Comparison of ENCODE assay signal across 19 cellular contexts in the genomic region with DNA sequence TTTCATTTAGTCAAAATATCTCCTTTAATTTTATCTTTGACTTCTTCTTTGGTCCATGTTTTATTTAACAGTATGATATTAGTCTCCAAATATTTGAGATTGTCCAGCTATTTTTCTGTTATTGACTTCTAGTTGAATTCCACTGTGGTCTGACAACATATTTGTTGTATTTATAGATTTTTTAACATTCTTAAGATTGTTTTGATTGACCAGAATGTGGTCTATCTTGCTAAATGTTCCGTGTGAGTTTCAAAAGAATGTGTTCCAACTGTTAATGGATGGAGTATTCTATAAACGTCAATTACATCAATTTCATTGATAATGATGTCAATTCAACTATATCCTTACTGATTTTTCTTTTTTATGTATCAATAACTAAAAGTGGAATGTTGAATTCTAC.
"Had no signal": no experiment of that assay in that cellular context is flagged by ENCODE, and none has a peak within 500 bp of the region (broad histone marks: within the 10 kb centered on the region; RNA-seq: fewer than 3 reads in every experiment).

No MANE protein-coding gene starts in this region.

- DNase-seq: activated CD4-positive, alpha-beta T cell treated with anti-CD3 and anti-CD28 coated beads, Interleukin-2, amount 10 ng/mL, durations not matched to agents 24 days and 14 days; activated CD8-positive, alpha-beta T cell treated with anti-CD3 and anti-CD28 coated beads for 36 hours; activated naive CD4-positive, alpha-beta T cell treated with anti-CD3 and anti-CD28 coated beads, Interleukin-2, amount 10 ng/mL, durations not matched to agents 7 days and 5 days; activated T-cell treated with anti-CD3 and anti-CD28 coated beads, Interleukin-2, amount 50 U/mL, for 1 hour; dermis blood vessel endothelial cell; effector memory CD4-positive, alpha-beta T cell; esophagus squamous epithelium; kidney glomerular epithelial cell; left ventricle myocardium inferior; mammary epithelial cell; midbrain; naive B cell; stimulated activated CD4-positive, alpha-beta T cell treated with anti-CD3 and anti-CD28 coated beads, Interleukin-4, amount 100 ng/mL, for 1 hour; upper lobe of left lung had no signal

- H3K4me1 ChIP-seq: ascending aorta, esophagus squamous epithelium, left ventricle myocardium inferior, prostate gland, right atrium auricular region, upper lobe of left lung had no signal

- H3K4me2 ChIP-seq: smooth muscle cell had no signal

- H3K27ac ChIP-seq: ascending aorta, esophagus squamous epithelium, left ventricle myocardium inferior, prostate gland, right atrium auricular region, thoracic aorta, upper lobe of left lung had no signal

- ATAC-seq: activated CD8-positive, alpha-beta T cell treated with anti-CD3 and anti-CD28 coated beads for 36 hours had no signal

- H3K36me3 ChIP-seq: ascending aorta, esophagus squamous epithelium, left ventricle myocardium inferior, prostate gland, right atrium auricular region, thoracic aorta, upper lobe of left lung had no signal

- H3K4me3 ChIP-seq: ascending aorta, esophagus squamous epithelium, left ventricle myocardium inferior, prostate gland, right atrium auricular region, smooth muscle cell, thoracic aorta, upper lobe of left lung had no signal

- H3K9me3 ChIP-seq: ascending aorta, esophagus squamous epithelium, left ventricle myocardium inferior, prostate gland, right atrium auricular region, thoracic aorta, upper lobe of left lung had no signal

- H3K27me3 ChIP-seq: ascending aorta, esophagus squamous epithelium, right atrium auricular region, upper lobe of left lung had no signal
